ENCODE assay signal across 8 cellular contexts in genomic region chrX:11100281-11101035, GRCh38. TPM values are rescaled to one million over a fixed set of nuclear protein-coding genes. Genes with fewer than 3 reads are reported as not detected.
DNase-seq lines count a peak whose midpoint lies in the region; ATAC-seq, FAIRE-seq and TF ChIP-seq lines count a peak whose summit lies in the region.

No MANE protein-coding gene starts in this region.

- H3K4me3 ChIP-seq in HUES6 (ENCODE audit: low read depth, low read length): no peak overlapping the region; the same call in 1 of the 2 replicates
- H3K4me3 ChIP-seq in skeletal muscle cell (ENCODE audit: low read depth, low read length): no peak overlapping the region

- FAIRE-seq in GM12892 (lab: Jason Lieb, UNC): no peak

- ATAC-seq in GM21367 (IDR thresholded peaks at IDR 0.05; ENCODE audit: unreplicated experiment): no peak

- peaks cover 6% of the 10 kb centered on the region for H3K4me1 ChIP-seq in HUES6 (ENCODE audit: control insufficient read depth, insufficient read depth, low read length)

- TF ChIP-seq POLR2A in GM12892 (IDR thresholded peaks at IDR 0.05; ENCODE audit: low read depth, low read length): no peak

- no peak overlapping the region for H3K27ac ChIP-seq in HUES6 (ENCODE audit: low read depth, low read length)

- no peaks in the 10 kb centered on the region; the same call in 1 of the 2 replicates for H3K27me3 ChIP-seq in HUES6 (ENCODE audit: control insufficient read depth, insufficient read depth, low read length)

- DNase-seq in COLO668 (lab: John Stamatoyannopoulos, UW; ENCODE audit: unreplicated experiment): peak; percentile 31
- peak; percentile 4 for DNase-seq in SK-N-DZ (ENCODE audit: low spot score)
- peak; percentile 67 for DNase-seq in glomerular visceral epithelial cell (ENCODE audit: extremely low spot score)
- peak; percentile 16 for DNase-seq in skeletal muscle cell (ENCODE audit: low read depth)
- DNase-seq in activated CD8-positive, alpha-beta memory T cell treated with anti-CD3 and anti-CD28 coated beads for 24 hours: no peak
- DNase-seq in GM12892 (ENCODE audit: insufficient read length): no peak

- no peaks in the 10 kb centered on the region for H3K36me3 ChIP-seq in HUES6 (ENCODE audit: control insufficient read depth, insufficient read depth, low read length)

- no peaks in the 10 kb centered on the region for H3K9me3 ChIP-seq in HUES6 (ENCODE audit: control insufficient read depth, insufficient read depth, low read depth, low read length)

- peak overlapping the region; percentile 9 for H3K9ac ChIP-seq in HUES6 (ENCODE audit: low read length)

RNA-seq across cellular contexts. Expression of gene HCCS, which starts 10.7 kb away (rescaled TPM):
- 14.5 and 17.2 TPM in 2 replicates for polyA plus RNA-seq in SK-N-DZ (2014; cell fraction: cytosol; rRNA removed)
- polyA plus RNA-seq in SK-N-DZ (2014; cell fraction: nucleus; rRNA removed): 8.9 and 12.1 TPM in 2 replicates
- polyA plus RNA-seq in GM12892 (2012; ENCODE audit: missing spikeins): 25.2 TPM

Comparison
In these comparisons a context has a peak if more than half of its experiments do, and no peak if none do; other contexts are left out.
1. DNase-seq: peak in COLO668 (single experiment), SK-N-DZ (single experiment), glomerular visceral epithelial cell (single experiment) and skeletal muscle cell (single experiment); none in activated CD8-positive, alpha-beta memory T cell treated with anti-CD3 and anti-CD28 coated beads for 24 hours (single experiment) and GM12892 (single experiment).